In the genomic region with DNA sequence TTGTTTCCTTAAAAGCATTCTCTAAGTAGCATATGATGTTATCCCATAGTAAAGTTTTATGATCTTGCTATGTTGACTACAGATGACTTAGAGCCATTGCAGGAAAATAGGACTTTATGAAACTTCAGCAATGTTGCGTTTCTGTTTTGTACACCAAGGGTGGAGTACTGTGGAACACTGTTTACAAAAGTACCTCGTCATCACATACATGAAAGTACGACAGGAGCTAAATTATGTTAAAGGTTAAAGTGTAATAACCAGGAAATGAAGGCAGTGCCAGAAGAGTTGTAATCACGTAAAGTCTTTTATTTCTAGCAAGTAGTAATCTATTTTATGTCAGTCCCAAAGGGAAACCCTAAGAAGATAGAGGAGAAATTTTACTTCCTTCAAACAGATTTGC, we compare ENCODE assay signal across 21 cellular contexts. TPM values are rescaled to one million over a fixed set of nuclear protein-coding genes. Genes with fewer than 3 reads are reported as not detected.
DNase-seq lines count a peak whose midpoint lies in the region; ATAC-seq, FAIRE-seq and TF ChIP-seq lines count a peak whose summit lies in the region.
"Had no signal": no experiment of that assay in that cellular context is flagged by ENCODE, and none has a peak within 500 bp of the region (broad histone marks: within the 10 kb centered on the region; RNA-seq: fewer than 3 reads in every experiment).

No MANE protein-coding gene starts in this region.

- intact Hi-C loops in Calu3 (cut with micrococcal nuclease; ENCODE audit: unreplicated experiment): no loop called here
- intact Hi-C loops in pancreas (cut with DNase I): no loop called here
- intact Hi-C loops in psoas muscle (cut with DNase I): no loop called here
- intact Hi-C loops in sciatic nerve (cut with DNase I): no loop called here

- peak in 1 of 2 donors; percentile 20 for TF ChIP-seq POLR2A in Peyer's patch (IDR thresholded peaks at IDR 0.05)

- H3K4me3 ChIP-seq in Peyer's patch (no peak overlapping the region), hepatocyte (no peak overlapping the region), pancreas (no peak overlapping the region), psoas muscle (no peak overlapping the region)
- H3K4me3 ChIP-seq in effector memory CD4-positive, alpha-beta T cell (ENCODE audit: insufficient read depth, low read depth, low read length, poor library complexity, severe bottlenecking): no peak overlapping the region

- WGBS in hepatocyte (ENCODE audit: low lambda C conversion rate, missing lambda C conversion rate): 70% methylated on average over 4 of the region's 4 CpGs
- 74% methylated on average over 4 of the region's 4 CpGs for WGBS in pancreas, 2 donors
- WGBS in psoas muscle, 3 donors: 72 to 80% (median 72%) methylated on average over 4 of the region's 4 CpGs

- no peaks in the 10 kb centered on the region for H3K79me2 ChIP-seq in hepatocyte

- no peaks in the 10 kb centered on the region for H3K27me3 Mint-ChIP-seq in Calu3 (ENCODE audit: unreplicated experiment)
- H3K27me3 Mint-ChIP-seq: IgD-negative memory B cell had no signal

- ATAC-seq in pancreas (peak in 2 of 4 donors; percentile 37 to 57), psoas muscle (no peak), sciatic nerve (no peak)
- ATAC-seq: CD8-positive, alpha-beta T cell had no signal

- H3K4me1 ChIP-seq in Peyer's patch (no peaks in the 10 kb centered on the region), hepatocyte (ENCODE audit: insufficient read depth) (peaks cover 4% of the 10 kb centered on the region), pancreas (no peaks in the 10 kb centered on the region), psoas muscle (no peaks in the 10 kb centered on the region)
- H3K4me1 ChIP-seq in effector memory CD4-positive, alpha-beta T cell (ENCODE audit: control insufficient read depth, insufficient read depth, low read length, poor library complexity, severe bottlenecking): no peaks in the 10 kb centered on the region

- H3K27ac Mint-ChIP-seq in Calu3 (ENCODE audit: unreplicated experiment): peak overlapping the region; percentile 76
- H3K27ac Mint-ChIP-seq: CD8-positive, alpha-beta T cell; IgD-negative memory B cell had no signal

- no peaks in the 10 kb centered on the region for H3K27me3 ChIP-seq in Peyer's patch
- H3K27me3 ChIP-seq in hepatocyte: no peaks in the 10 kb centered on the region
- no peaks in the 10 kb centered on the region for H3K27me3 ChIP-seq in pancreas
- H3K27me3 ChIP-seq in effector memory CD4-positive, alpha-beta T cell (replicated peaks; ENCODE audit: control insufficient read depth, insufficient read depth, low read length, poor library complexity, severe bottlenecking): no peaks in the 10 kb centered on the region
- H3K27me3 ChIP-seq in psoas muscle (ENCODE audit: insufficient read depth in 3 of 3, low read length in 2 of 3): no peaks in the 10 kb centered on the region

- H2AFZ ChIP-seq in hepatocyte: no peak overlapping the region

- TF ChIP-seq CTCF in Calu3 (IDR thresholded peaks at IDR 0.05; ENCODE audit: unreplicated experiment) (no peak), Peyer's patch (IDR thresholded peaks at IDR 0.05) (peak in 2 of 6 experiments; percentile 5 to 10), hepatocyte (IDR thresholded peaks at IDR 0.05; ENCODE audit: poor library complexity) (no peak), pancreas (IDR thresholded peaks at IDR 0.05) (no peak), psoas muscle (IDR thresholded peaks at IDR 0.05) (no peak)

- FAIRE-seq in pancreas (lab: Jason Lieb, UNC): peak; percentile 89
- FAIRE-seq: A204.1, HTR-8/SVneo had no signal

- H4K20me1 ChIP-seq in hepatocyte (ENCODE audit: insufficient read depth, poor library complexity, severe bottlenecking): no peaks in the 10 kb centered on the region

- no peak overlapping the region for H3K4me2 ChIP-seq in hepatocyte

- no peaks in the 10 kb centered on the region for H3K9me3 ChIP-seq in Peyer's patch
- H3K9me3 ChIP-seq in hepatocyte (ENCODE audit: low read depth): no peaks in the 10 kb centered on the region
- H3K9me3 ChIP-seq in pancreas: no peaks in the 10 kb centered on the region
- no peaks in the 10 kb centered on the region for H3K9me3 ChIP-seq in effector memory CD4-positive, alpha-beta T cell (ENCODE audit: control insufficient read depth, low read length)
- H3K9me3 ChIP-seq in psoas muscle: no peaks in the 10 kb centered on the region

- H3K9me2 ChIP-seq in hepatocyte (replicated peaks; ENCODE audit: insufficient read depth): no peaks in the 10 kb centered on the region

- no TSS peak for BruUV-seq in Calu3 (replicated peaks; lab: Mats Ljungman, UMichigan)

- no peaks in the 10 kb centered on the region for H3K36me3 Mint-ChIP-seq in Calu3 (ENCODE audit: insufficient read depth, unreplicated experiment)

- no peak for DNase-seq in Calu3
- DNase-seq in Peyer's patch: no peak
- DNase-seq in hepatocyte (ENCODE audit: low spot score): peak; percentile 37
- no peak for DNase-seq in pancreas
- no peak for DNase-seq in NCI-H510A (lab: John Stamatoyannopoulos, UW)
- DNase-seq in effector memory CD4-positive, alpha-beta T cell: no peak
- DNase-seq in psoas muscle: no peak
- no peak for DNase-seq in sciatic nerve (ENCODE audit: low spot score)
- DNase-seq: CD8-positive, alpha-beta T cell; DMS79; HCEC 1CT; Kasumi-1; NCI-H1105; NCI-H2081 treated with DMSO at 0.1 percent for 48 hours; NCI-H748 treated with DMSO at 0.1 percent for 48 hours; NK-92 treated with Interleukin-12 subunit alpha and Interleukin-12 subunit beta, amount 100 ng/mL, for 24 hours; Right ventricle myocardium superior had no signal

- H3K9me3 Mint-ChIP-seq in Calu3 (ENCODE audit: low read depth, unreplicated experiment): no peaks in the 10 kb centered on the region

- H3K36me3 ChIP-seq in Peyer's patch (peaks cover 0 to 9% (median 0%) of the 10 kb centered on the region in 3 donors), hepatocyte (replicated peaks; ENCODE audit: insufficient read depth, low read depth) (no peaks in the 10 kb centered on the region), pancreas (no peaks in the 10 kb centered on the region), psoas muscle (ENCODE audit: insufficient read depth in 1 of 2, low read depth in 1 of 2) (peaks cover 0 to 19% of the 10 kb centered on the region in 2 donors)
- H3K36me3 ChIP-seq in effector memory CD4-positive, alpha-beta T cell (ENCODE audit: control insufficient read depth, insufficient read depth, low read length): no peaks in the 10 kb centered on the region

- no peak overlapping the region for H3K4me3 Mint-ChIP-seq in Calu3 (ENCODE audit: low read depth, unreplicated experiment)
- H3K4me3 Mint-ChIP-seq: CD8-positive, alpha-beta T cell; IgD-negative memory B cell had no signal

- CTCF ChIA-PET in Calu3 (lab: Charles Lee): interaction anchor here (0.6 kb wide), 1 partner anchor 29 kb away, joined by 3 read pairs; no protein-coding TSS in a partner anchor

- no peaks in the 10 kb centered on the region for H3K4me1 Mint-ChIP-seq in Calu3 (ENCODE audit: low read depth, unreplicated experiment)

- H3K27ac ChIP-seq in Peyer's patch: peak overlapping the region in 3 of 4 donors; percentile 53 to 92 (median 84)
- H3K27ac ChIP-seq in hepatocyte: peak overlapping the region; percentile 87
- H3K27ac ChIP-seq in pancreas: no peak overlapping the region
- H3K27ac ChIP-seq in effector memory CD4-positive, alpha-beta T cell (ENCODE audit: insufficient read depth, low read length, poor library complexity, severe bottlenecking): no peak overlapping the region
- no peak overlapping the region for H3K27ac ChIP-seq in psoas muscle
- H3K27ac ChIP-seq: HL-60 had no signal

RNA-seq across cellular contexts. Expression of a gene that starts 50.9 kb away (rescaled TPM):
- total RNA-seq in Calu3 (2022) (8.3 and 9.8 TPM in 2 replicates), Peyer's patch (10 to 100 TPM; 11.3 to 40.4 (median 21.9) TPM), hepatocyte (16.8 and 20.3 TPM in 2 replicates), pancreas (1 to 10 TPM; 3.9 to 6.9 (median 5.6) TPM), psoas muscle (1 to 10 TPM; 5.5 to 9.3 (median 7.7) TPM), sciatic nerve (12.2 TPM)
- polyA plus RNA-seq in hepatocyte (10.4 and 12.2 TPM in 2 replicates), pancreas (10 to 100 TPM in 1 of 2 donors, 1 to 10 TPM in 1; 4.7 to 10.0 TPM), psoas muscle (10 to 100 TPM in 1 of 3 donors, 1 to 10 TPM in 2; 7.1 to 13.7 (median 8.5) TPM)

RNA-seq across cellular contexts. Expression of a gene that starts 51.3 kb away (rescaled TPM):
- total RNA-seq in Calu3 (2022) (16.5 and 17.3 TPM in 2 replicates), Peyer's patch (10 to 100 TPM; 23.9 to 39.1 (median 34.0) TPM), hepatocyte (40.0 and 42.0 TPM in 2 replicates), pancreas (1 to 10 TPM; 3.7 to 9.7 (median 5.9) TPM), psoas muscle (10 to 100 TPM; 10.5 to 68.3 (median 17.4) TPM), sciatic nerve (14.4 TPM)
- polyA plus RNA-seq in hepatocyte (22.9 and 26.9 TPM in 2 replicates), pancreas (1 to 10 TPM; 1.9 to 5.0 TPM), psoas muscle (10 to 100 TPM in 2 of 3 donors, 1 to 10 TPM in 1; 8.4 to 25.5 (median 12.1) TPM)

Comparison
In these comparisons a context has a peak if more than half of its experiments do, and no peak if none do; other contexts are left out.
1. H3K27ac ChIP-seq: peak in Peyer's patch (3 of 4) and hepatocyte (single experiment); none in pancreas (0 of 4), effector memory CD4-positive, alpha-beta T cell (single experiment) and psoas muscle (single experiment).